9 cellular contexts compared by ENCODE assay signal in the genomic region with DNA sequence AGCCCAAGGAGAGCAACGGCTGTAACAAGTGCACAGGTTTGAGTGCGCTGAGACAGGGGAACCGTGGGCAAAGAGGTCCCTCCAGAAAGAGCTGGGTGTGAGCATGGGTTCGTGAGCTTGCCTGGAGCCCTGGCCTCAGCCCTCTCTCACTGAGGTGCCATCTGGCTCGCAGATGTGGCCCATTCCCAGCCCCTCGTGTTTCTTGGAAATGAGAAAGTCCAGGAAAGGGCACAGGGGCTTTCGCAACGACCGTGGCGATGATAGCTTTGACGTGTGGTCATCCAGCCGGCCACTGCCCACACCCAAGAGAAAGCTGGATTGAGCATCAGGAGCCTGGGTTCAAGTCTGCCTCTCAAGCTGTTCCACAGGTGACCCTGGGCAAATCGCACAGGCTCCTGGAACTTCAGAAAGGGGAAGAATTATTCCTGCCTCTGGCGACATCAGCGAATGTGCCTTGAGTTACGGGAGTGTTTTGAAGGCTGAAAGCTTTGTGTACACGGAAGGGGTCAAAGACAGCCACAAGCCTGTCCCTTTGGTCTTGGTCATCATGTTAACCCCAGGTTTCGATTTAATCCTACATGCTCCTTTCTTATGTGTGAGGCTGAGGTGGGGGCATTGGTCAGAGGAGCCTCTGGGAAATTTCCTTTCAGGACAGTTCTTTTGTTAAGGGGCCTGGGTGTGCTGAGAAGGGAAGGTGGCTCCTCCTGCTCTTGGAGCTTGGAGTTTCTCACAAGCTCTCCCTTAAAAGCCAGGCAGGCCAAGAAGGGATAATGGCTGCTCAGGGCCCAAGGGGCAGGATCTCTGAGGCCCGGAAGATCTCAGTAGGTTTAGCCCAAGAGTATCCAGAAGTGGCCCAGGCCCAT. TPM values are rescaled to one million over a fixed set of nuclear protein-coding genes. Genes with fewer than 3 reads are reported as not detected.
DNase-seq lines count a peak whose midpoint lies in the region; ATAC-seq and TF ChIP-seq lines count a peak whose summit lies in the region.
"Had no signal": no experiment of that assay in that cellular context is flagged by ENCODE, and none has a peak within 500 bp of the region (broad histone marks: within the 10 kb centered on the region; RNA-seq: fewer than 3 reads in every experiment).

No MANE protein-coding gene starts in this region.

- BruUV-seq in IMR-90 (replicated peaks; lab: Mats Ljungman, UMichigan) = no TSS peak

- no peak overlapping the region for H3K4me3 Mint-ChIP-seq in endodermal cell
- no peak overlapping the region for H3K4me3 Mint-ChIP-seq in CD4-positive, alpha-beta T cell
- no peak overlapping the region for H3K4me3 Mint-ChIP-seq in activated T-helper 1 cell treated with anti-CD3 and anti-CD28 coated beads, Interleukin-12 subunit alpha, Interleukin-12 subunit beta, Interleukin-2, Interleukin-4 antibody, amounts not matched to agents 30 ng/mL and 10 ng/mL and 1 ng/mL, durations not matched to agents 14 hours and 24 hours and 36 hours
- H3K4me3 Mint-ChIP-seq: dendritic cell treated with granulocyte-macrophage colony-stimulating factor and Interleukin-4, amounts not matched to agents 40 ng/mL and 50 ng/mL, for 4 days had no signal

- H4K91ac ChIP-seq in IMR-90 (ENCODE audit: insufficient read depth, low read depth, low read length) = peak overlapping the region; percentile 76

- WGBS in IMR-90 (ENCODE audit: extremely low coverage in 2 of 2, insufficient read length in 1 of 2), 2 experiments = 29% methylated on average over 9 of the region's 19 CpGs; no CpG with 5 or more reads in 1 of the 2 experiments
- 91% methylated on average over 15 to 19 of the region's 19 CpGs for WGBS in endodermal cell (ENCODE audit: insufficient coverage in 1 of 2, insufficient read length in 1 of 2), 2 experiments
- WGBS in tibial nerve, 2 donors = 60 to 65% methylated on average over 19 of the region's 19 CpGs

- TF ChIP-seq RAD21 in IMR-90 (IDR thresholded peaks at IDR 0.05; ENCODE audit: low read length) = no peak

- H3K56ac ChIP-seq in IMR-90 (ENCODE audit: extremely low read depth, insufficient read depth, low read length) = peak overlapping the region; percentile 42

- H2AFZ ChIP-seq in IMR-90 (replicated peaks; ENCODE audit: low read length, poor library complexity) = peak overlapping the region; percentile 55

- peak overlapping the region; percentile 87 for H2BK5ac ChIP-seq in IMR-90 (ENCODE audit: low read depth, low read length, poor library complexity, severe bottlenecking)

- peak overlapping the region; percentile 65 for H3K27ac Mint-ChIP-seq in endodermal cell
- no peak overlapping the region for H3K27ac Mint-ChIP-seq in CD4-positive, alpha-beta T cell
- H3K27ac Mint-ChIP-seq in activated T-helper 1 cell treated with anti-CD3 and anti-CD28 coated beads, Interleukin-12 subunit alpha, Interleukin-12 subunit beta, Interleukin-2, Interleukin-4 antibody, amounts not matched to agents 30 ng/mL and 10 ng/mL and 1 ng/mL, durations not matched to agents 14 hours and 24 hours and 36 hours = no peak overlapping the region
- H3K27ac Mint-ChIP-seq: dendritic cell treated with granulocyte-macrophage colony-stimulating factor and Interleukin-4, amounts not matched to agents 40 ng/mL and 50 ng/mL, for 4 days had no signal

- peak overlapping the region; percentile 99 for H3K27ac ChIP-seq in IMR-90 (ENCODE audit: insufficient read depth, low read length)
- H3K27ac ChIP-seq in endodermal cell (ENCODE audit: low read depth, low read length) = peak overlapping the region; percentile 33
- H3K27ac ChIP-seq in muscle layer of colon (ENCODE audit: low read depth, low read length) = peak overlapping the region; percentile 99
- peak overlapping the region in 3 of 4 donors; percentile 43 to 77 (median 69) for H3K27ac ChIP-seq in tibial nerve
- H3K27ac ChIP-seq in CD4-positive, alpha-beta T cell (ENCODE audit: low read depth, low read length) = no peak overlapping the region

- no peak for TF ChIP-seq CTCF in IMR-90 (conservative IDR thresholded peaks at IDR 0.05; ENCODE audit: low read depth, low read length)
- no peak for TF ChIP-seq CTCF in endodermal cell (conservative IDR thresholded peaks at IDR 0.05)
- TF ChIP-seq CTCF in tibial nerve (IDR thresholded peaks at IDR 0.05) = no peak
- TF ChIP-seq CTCF in CD4-positive, alpha-beta T cell (IDR thresholded peaks at IDR 0.05) = no peak

- H3K4me3 ChIP-seq in IMR-90 (ENCODE audit: insufficient read depth, low read depth, low read length) = no peak overlapping the region
- H3K4me3 ChIP-seq in endodermal cell (ENCODE audit: low read length) = no peak overlapping the region
- H3K4me3 ChIP-seq in muscle layer of colon (ENCODE audit: low read depth in 1 of 2, low read length in 2 of 2) = peak overlapping the region in 1 of 2 donors; percentile 41
- no peak overlapping the region for H3K4me3 ChIP-seq in tibial nerve

- H3K4ac ChIP-seq in IMR-90 (ENCODE audit: low read depth, low read length) = peak overlapping the region; percentile 86

- H2BK15ac ChIP-seq in IMR-90 (ENCODE audit: low read depth, low read length) = peak overlapping the region; percentile 39; the same call in 2 of the 3 replicates

- H4K5ac ChIP-seq in IMR-90 (ENCODE audit: low read depth, low read length) = peak overlapping the region; percentile 69

- no peaks in the 10 kb centered on the region for H3K9me3 Mint-ChIP-seq in endodermal cell
- no peaks in the 10 kb centered on the region for H3K9me3 Mint-ChIP-seq in CD4-positive, alpha-beta T cell
- H3K9me3 Mint-ChIP-seq in activated T-helper 1 cell treated with anti-CD3 and anti-CD28 coated beads, Interleukin-12 subunit alpha, Interleukin-12 subunit beta, Interleukin-2, Interleukin-4 antibody, amounts not matched to agents 30 ng/mL and 10 ng/mL and 1 ng/mL, durations not matched to agents 14 hours and 24 hours and 36 hours = no peaks in the 10 kb centered on the region
- H3K9me3 Mint-ChIP-seq: dendritic cell treated with granulocyte-macrophage colony-stimulating factor and Interleukin-4, amounts not matched to agents 40 ng/mL and 50 ng/mL, for 4 days had no signal

- H2BK120ac ChIP-seq in IMR-90 (ENCODE audit: low read depth, low read length) = peak overlapping the region; percentile 99

- no peaks in the 10 kb centered on the region for H3K27me3 Mint-ChIP-seq in endodermal cell (ENCODE audit: insufficient read depth)
- no peaks in the 10 kb centered on the region for H3K27me3 Mint-ChIP-seq in CD4-positive, alpha-beta T cell
- H3K27me3 Mint-ChIP-seq in activated T-helper 1 cell treated with anti-CD3 and anti-CD28 coated beads, Interleukin-12 subunit alpha, Interleukin-12 subunit beta, Interleukin-2, Interleukin-4 antibody, amounts not matched to agents 30 ng/mL and 10 ng/mL and 1 ng/mL, durations not matched to agents 14 hours and 24 hours and 36 hours (ENCODE audit: insufficient read depth) = peaks cover 7% of the 10 kb centered on the region

- peaks cover 76% of the 10 kb centered on the region for H3K4me1 ChIP-seq in IMR-90 (ENCODE audit: control insufficient read depth, insufficient read depth, low read length)
- H3K4me1 ChIP-seq in endodermal cell (ENCODE audit: control insufficient read depth, insufficient read depth, low read length) = peaks cover 12% of the 10 kb centered on the region
- H3K4me1 ChIP-seq in muscle layer of colon (ENCODE audit: insufficient read depth, low read length) = peaks cover 89% of the 10 kb centered on the region
- H3K4me1 ChIP-seq in tibial nerve = peaks cover 0 to 69% (median 22%) of the 10 kb centered on the region in 4 donors

- peaks cover 29% of the 10 kb centered on the region for H3K9me1 ChIP-seq in IMR-90 (ENCODE audit: insufficient read depth, low read length)

- peak; percentile 94 for DNase-seq in IMR-90
- no peak for DNase-seq in endodermal cell
- peak in 1 of 2 donors; percentile 26 for DNase-seq in tibial nerve (ENCODE audit: low spot score in 2 of 2)
- DNase-seq in CD4-positive, alpha-beta T cell = no peak
- no peak for DNase-seq in activated T-helper 1 cell treated with anti-CD3 and anti-CD28 coated beads, Interleukin-12 subunit alpha, Interleukin-12 subunit beta, Interleukin-2, Interleukin-4 antibody, amounts not matched to agents 30 ng/mL and 10 ng/mL and 1 ng/mL, durations not matched to agents 14 hours and 24 hours and 36 hours (ENCODE audit: low spot score)
- DNase-seq: NCI-H2171 treated with DMSO at 0.1 percent for 48 hours had no signal

- H3K9me3 ChIP-seq in IMR-90 (ENCODE audit: control insufficient read depth, insufficient read depth, low read length) = no peaks in the 10 kb centered on the region
- H3K9me3 ChIP-seq in endodermal cell (ENCODE audit: control insufficient read depth, low read length) = no peaks in the 10 kb centered on the region
- no peaks in the 10 kb centered on the region for H3K9me3 ChIP-seq in muscle layer of colon (ENCODE audit: low read length)
- no peaks in the 10 kb centered on the region for H3K9me3 ChIP-seq in tibial nerve
- H3K9me3 ChIP-seq in CD4-positive, alpha-beta T cell (ENCODE audit: control insufficient read depth, low read length) = no peaks in the 10 kb centered on the region

- H3K4me2 ChIP-seq in IMR-90 (ENCODE audit: low read depth, low read length) = peak overlapping the region; percentile 21

- dilution Hi-C loops in IMR-90 (cut with HindIII; ENCODE audit: low sequenced_read_pairs, unreplicated experiment) = no loop called here

- H3K18ac ChIP-seq in IMR-90 (ENCODE audit: low read depth, low read length) = peak overlapping the region; percentile 73

- H4K8ac ChIP-seq in IMR-90 (ENCODE audit: low read depth in 2 of 2, low read length in 2 of 2) = peak overlapping the region; percentile 70 to 79

- ATAC-seq in IMR-90 (ENCODE audit: low read depth) (no peak), HG03439 (IDR thresholded peaks at IDR 0.05; ENCODE audit: unreplicated experiment) (no peak)
- ATAC-seq in CD4-positive, alpha-beta T cell (ENCODE audit: poor library complexity) = no peak

- no peaks in the 10 kb centered on the region for H3K27me3 ChIP-seq in IMR-90 (ENCODE audit: control insufficient read depth, insufficient read depth, low read length)
- no peaks in the 10 kb centered on the region for H3K27me3 ChIP-seq in endodermal cell (ENCODE audit: control insufficient read depth, insufficient read depth, low read length, poor library complexity, severe bottlenecking)
- no peaks in the 10 kb centered on the region for H3K27me3 ChIP-seq in muscle layer of colon (ENCODE audit: control insufficient read depth in 1 of 2, insufficient read depth in 2 of 2, low read length in 2 of 2)
- H3K27me3 ChIP-seq in tibial nerve = no peaks in the 10 kb centered on the region
- no peaks in the 10 kb centered on the region for H3K27me3 ChIP-seq in CD4-positive, alpha-beta T cell (ENCODE audit: control insufficient read depth, insufficient read depth, low read length)

- peak overlapping the region; percentile 82 for H3K23ac ChIP-seq in IMR-90 (ENCODE audit: low read depth, low read length)

- TF ChIP-seq POLR2A in IMR-90 (IDR thresholded peaks at IDR 0.05; ENCODE audit: low read depth, low read length) = no peak
- TF ChIP-seq POLR2A in tibial nerve (IDR thresholded peaks at IDR 0.05) = no peak

- H3K36me3 ChIP-seq in IMR-90 (ENCODE audit: control insufficient read depth, insufficient read depth, low read length) = peaks cover 81% of the 10 kb centered on the region
- no peaks in the 10 kb centered on the region for H3K36me3 ChIP-seq in endodermal cell (ENCODE audit: control insufficient read depth, insufficient read depth, low read length)
- peaks cover 99% of the 10 kb centered on the region for H3K36me3 ChIP-seq in muscle layer of colon (ENCODE audit: insufficient read depth, low read length)
- peaks cover 0 to 7% (median 0%) of the 10 kb centered on the region in 3 donors for H3K36me3 ChIP-seq in tibial nerve

- TF ChIP-seq EP300 in tibial nerve (IDR thresholded peaks at IDR 0.05) = peak in 1 of 2 donors; percentile 40

- in situ Hi-C loops in IMR-90 (cut with MboI; ENCODE audit: low sequenced_read_pairs) = no loop called here

- H3K14ac ChIP-seq in IMR-90 (replicated peaks; ENCODE audit: low read depth, low read length) = peak overlapping the region; percentile 69

- H2BK20ac ChIP-seq in IMR-90 (ENCODE audit: low read depth, low read length) = peak overlapping the region; percentile 70

- peaks cover 67% of the 10 kb centered on the region for H4K20me1 ChIP-seq in IMR-90 (ENCODE audit: insufficient read depth, low read length)

- POLR2A ChIA-PET in IMR-90 (lab: Charles Lee; ENCODE audit: unreplicated experiment) = interaction anchor here (0.7 to 0.9 kb wide), 2 partner anchors 12 to 13 kb away, joined by 4 read pairs; no protein-coding TSS in a partner anchor
- POLR2A ChIA-PET in CD4-positive, alpha-beta T cell (lab: Charles Lee) = interaction anchor here (1.3 kb wide), 1 partner anchor 131 kb away, joined by 3 read pairs; the partner anchor contains the start of gene CSNK1A1

- H3K79me1 ChIP-seq in IMR-90 (ENCODE audit: low read depth in 1 of 2, low read length in 2 of 2) = peaks cover 29 to 88% of the 10 kb centered on the region in 2 experiments

- intact Hi-C loops in IMR-90 (cut with micrococcal nuclease) = no loop called here
- intact Hi-C loops in CD4-positive, alpha-beta T cell (cut with DNase I, micrococcal nuclease) = no loop called here
- intact Hi-C loops in activated T-helper 1 cell treated with anti-CD3 and anti-CD28 coated beads, Interleukin-12 subunit alpha, Interleukin-12 subunit beta, Interleukin-2, Interleukin-4 antibody, amounts not matched to agents 30 ng/mL and 10 ng/mL and 1 ng/mL, durations not matched to agents 14 hours and 24 hours and 36 hours (cut with micrococcal nuclease) = no loop called here

- peak overlapping the region; percentile 69 for H2AK5ac ChIP-seq in IMR-90 (ENCODE audit: low read depth, low read length)

- CTCF ChIA-PET in IMR-90 (lab: Yijun Ruan, JAX) = interaction anchor here (1.3 kb wide), 1 partner anchor 14 kb away, joined by 4 read pairs; no protein-coding TSS in a partner anchor
- CTCF ChIA-PET in CD4-positive, alpha-beta T cell (lab: Charles Lee) = no interaction called here

- H3K9ac ChIP-seq in IMR-90 (ENCODE audit: low read depth, low read length) = peak overlapping the region; percentile 52
- H3K9ac ChIP-seq in endodermal cell (ENCODE audit: extremely low read depth, low read length, poor library complexity, severe bottlenecking) = no peak overlapping the region
- peak overlapping the region; percentile 38 for H3K9ac ChIP-seq in muscle layer of colon (ENCODE audit: low read length)

- H3K36me3 Mint-ChIP-seq in endodermal cell (ENCODE audit: low read depth) = no peaks in the 10 kb centered on the region
- H3K36me3 Mint-ChIP-seq in CD4-positive, alpha-beta T cell (ENCODE audit: low read depth) = no peaks in the 10 kb centered on the region
- no peaks in the 10 kb centered on the region for H3K36me3 Mint-ChIP-seq in activated T-helper 1 cell treated with anti-CD3 and anti-CD28 coated beads, Interleukin-12 subunit alpha, Interleukin-12 subunit beta, Interleukin-2, Interleukin-4 antibody, amounts not matched to agents 30 ng/mL and 10 ng/mL and 1 ng/mL, durations not matched to agents 14 hours and 24 hours and 36 hours (ENCODE audit: low read depth)

- H2AK9ac ChIP-seq in IMR-90 (replicated peaks; ENCODE audit: low read depth, low read length, poor library complexity) = peak overlapping the region; percentile 83

- H3K4me1 Mint-ChIP-seq in endodermal cell = peaks cover 28% of the 10 kb centered on the region
- H3K4me1 Mint-ChIP-seq in CD4-positive, alpha-beta T cell (ENCODE audit: low read depth) = peaks cover 11% of the 10 kb centered on the region
- H3K4me1 Mint-ChIP-seq in activated T-helper 1 cell treated with anti-CD3 and anti-CD28 coated beads, Interleukin-12 subunit alpha, Interleukin-12 subunit beta, Interleukin-2, Interleukin-4 antibody, amounts not matched to agents 30 ng/mL and 10 ng/mL and 1 ng/mL, durations not matched to agents 14 hours and 24 hours and 36 hours (ENCODE audit: low read depth) = peaks cover 5% of the 10 kb centered on the region

RNA-seq across cellular contexts. Expression of gene IL17B, which starts 41.6 kb away (rescaled TPM):
- total RNA-seq in IMR-90 (2012; rRNA removed) = 0.28 TPM in 1 of 2 replicates, not detected in the other
- polyA plus RNA-seq in IMR-90 (2012; rRNA removed) = 0.31 and 0.86 TPM in 2 replicates
- 0.84 TPM in 1 of 2 replicates, not detected in the other for polyA plus RNA-seq in IMR-90 (2012; cell fraction: cytosol; rRNA removed)
- 0.30 and 0.39 TPM in 2 replicates for polyA plus RNA-seq in IMR-90 (2012; cell fraction: nucleus; rRNA removed; ENCODE audit: low replicate concordance)
- total RNA-seq in endodermal cell = not detected
- not detected for polyA plus RNA-seq in endodermal cell (2013, experiment 1 of 2)
- polyA plus RNA-seq in endodermal cell (2013, experiment 2 of 2) = not detected
- 100 to 1,000 TPM in 1 of 4 donors, 10 to 100 TPM in 3; 22.8 to 109 (median 80.7) TPM for total RNA-seq in tibial nerve
- total RNA-seq in CD4-positive, alpha-beta T cell = not detected
- total RNA-seq in activated T-helper 1 cell treated with anti-CD3 and anti-CD28 coated beads, Interleukin-12 subunit alpha, Interleukin-12 subunit beta, Interleukin-2, Interleukin-4 antibody, amounts not matched to agents 30 ng/mL and 10 ng/mL and 1 ng/mL, durations not matched to agents 14 hours and 24 hours and 36 hours = not detected in 2 replicates

Comparison
In these comparisons a context has a peak if more than half of its experiments do, and no peak if none do; other contexts are left out.
1. RNA of gene IL17B, which starts 41.6 kb away (total RNA-seq): 22.8 to 109 TPM in tibial nerve; 0.28 TPM in IMR-90, not detected in endodermal cell, not detected in CD4-positive, alpha-beta T cell and not detected in activated T-helper 1 cell treated with anti-CD3 and anti-CD28 coated beads, Interleukin-12 subunit alpha, Interleukin-12 subunit beta, Interleukin-2, Interleukin-4 antibody, amounts not matched to agents 30 ng/mL and 10 ng/mL and 1 ng/mL, durations not matched to agents 14 hours and 24 hours and 36 hours; every median in the first group is over 10 times any median in the second.